ENCODE assay signal across 8 cellular contexts in the genomic region with DNA sequence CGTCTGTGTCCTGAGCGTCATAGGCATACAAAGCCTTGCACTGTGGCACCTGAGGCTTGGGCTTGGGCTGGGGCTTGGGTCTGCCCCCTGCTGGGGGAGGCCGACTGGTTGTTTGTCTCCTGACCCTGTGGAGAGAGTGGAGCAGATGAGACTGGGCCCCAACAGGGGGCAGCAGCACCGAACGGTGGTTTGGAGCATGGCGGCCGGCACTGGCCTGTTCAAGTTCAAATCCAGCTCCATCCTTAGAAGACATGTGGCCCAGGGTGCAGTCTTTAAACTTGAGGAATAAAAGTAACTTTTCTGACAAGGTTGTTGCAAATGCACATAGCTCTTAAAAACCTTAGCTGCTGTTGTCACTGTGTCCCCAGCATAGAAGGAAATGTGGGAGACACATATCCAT. TPM values are rescaled to one million over a fixed set of nuclear protein-coding genes. Genes with fewer than 3 reads are reported as not detected.
DNase-seq lines count a peak whose midpoint lies in the region; ATAC-seq, FAIRE-seq and TF ChIP-seq lines count a peak whose summit lies in the region.

No MANE protein-coding gene starts in this region.

- no peaks in the 10 kb centered on the region for H3K27me3 Mint-ChIP-seq in CD4-positive, alpha-beta T cell
- H3K27me3 Mint-ChIP-seq in activated CD8-positive, alpha-beta T cell treated with anti-CD3 and anti-CD28 coated beads, Interleukin-2, amount 10 ng/mL, durations not matched to agents 7 days and 5 days (ENCODE audit: low read depth), result no peaks in the 10 kb centered on the region

- POLR2A ChIA-PET in CD4-positive, alpha-beta T cell (lab: Charles Lee), result interaction anchor here (0.6 kb wide), 1 partner anchor 990 kb away, joined by 3 read pairs; no protein-coding TSS in a partner anchor
- POLR2A ChIA-PET in activated CD8-positive, alpha-beta T cell treated with anti-CD3 and anti-CD28 coated beads, Interleukin-2, amount 10 ng/mL, durations not matched to agents 7 days and 5 days (lab: Charles Lee), result no interaction called here

- CTCF ChIA-PET in CD4-positive, alpha-beta T cell (lab: Charles Lee), result no interaction called here
- CTCF ChIA-PET in activated CD8-positive, alpha-beta T cell treated with anti-CD3 and anti-CD28 coated beads, Interleukin-2, amount 10 ng/mL, durations not matched to agents 7 days and 5 days (lab: Charles Lee), result interaction anchor here (0.9 to 2.0 kb wide), 14 partner anchors 28 to 390 kb away, joined by 3 to 8 read pairs (median 4); no protein-coding TSS in a partner anchor

- H3K9me3 Mint-ChIP-seq in CD4-positive, alpha-beta T cell, result no peaks in the 10 kb centered on the region
- H3K9me3 Mint-ChIP-seq in activated CD8-positive, alpha-beta T cell treated with anti-CD3 and anti-CD28 coated beads, Interleukin-2, amount 10 ng/mL, durations not matched to agents 7 days and 5 days (ENCODE audit: insufficient read depth), result no peaks in the 10 kb centered on the region

- 74 to 80% methylated on average over 2 to 6 of the region's 7 CpGs for WGBS in esophagus squamous epithelium, 2 donors
- 58 to 70% methylated on average over 7 of the region's 7 CpGs for WGBS in pancreas, 2 donors

- H3K4me3 ChIP-seq in esophagus squamous epithelium (no peak overlapping the region), pancreas (no peak overlapping the region)

- H3K9me3 ChIP-seq in CD4-positive, alpha-beta T cell (ENCODE audit: control insufficient read depth, low read length), result no peaks in the 10 kb centered on the region
- H3K9me3 ChIP-seq in esophagus squamous epithelium, result no peaks in the 10 kb centered on the region
- no peaks in the 10 kb centered on the region for H3K9me3 ChIP-seq in pancreas

- no peak overlapping the region for H3K4me3 Mint-ChIP-seq in CD4-positive, alpha-beta T cell
- no peak overlapping the region for H3K4me3 Mint-ChIP-seq in activated CD8-positive, alpha-beta T cell treated with anti-CD3 and anti-CD28 coated beads, Interleukin-2, amount 10 ng/mL, durations not matched to agents 7 days and 5 days

- no peak overlapping the region for H3K27ac ChIP-seq in CD4-positive, alpha-beta T cell (ENCODE audit: low read depth, low read length)
- no peak overlapping the region for H3K27ac ChIP-seq in esophagus squamous epithelium
- no peak overlapping the region for H3K27ac ChIP-seq in pancreas

- intact Hi-C loops in CD4-positive, alpha-beta T cell (cut with DNase I, micrococcal nuclease), result loop anchor here (2.0 to 10.0 kb wide), 2 partner anchors 153 to 157 kb away; partner anchors contain the start of gene RNF111 (in 1 of the 2)
- intact Hi-C loops in esophagus squamous epithelium (cut with DNase I) (no loop called here), pancreas (cut with DNase I) (no loop called here)

- peaks cover 8% of the 10 kb centered on the region for H3K4me1 Mint-ChIP-seq in CD4-positive, alpha-beta T cell (ENCODE audit: low read depth)
- H3K4me1 Mint-ChIP-seq in activated CD8-positive, alpha-beta T cell treated with anti-CD3 and anti-CD28 coated beads, Interleukin-2, amount 10 ng/mL, durations not matched to agents 7 days and 5 days (ENCODE audit: low read depth), result peaks cover 18% of the 10 kb centered on the region

- H3K36me3 Mint-ChIP-seq in CD4-positive, alpha-beta T cell (ENCODE audit: low read depth), result no peaks in the 10 kb centered on the region
- peaks cover 62% of the 10 kb centered on the region for H3K36me3 Mint-ChIP-seq in activated CD8-positive, alpha-beta T cell treated with anti-CD3 and anti-CD28 coated beads, Interleukin-2, amount 10 ng/mL, durations not matched to agents 7 days and 5 days (ENCODE audit: low read depth)

- FAIRE-seq in pancreas (lab: Jason Lieb, UNC), result no peak

- TF ChIP-seq CTCF in CD4-positive, alpha-beta T cell (IDR thresholded peaks at IDR 0.05), result peak; percentile 58
- TF ChIP-seq CTCF in esophagus squamous epithelium (IDR thresholded peaks at IDR 0.05) (peak; percentile 25 to 61 (median 31)), pancreas (IDR thresholded peaks at IDR 0.05) (peak; percentile 13 to 36 (median 16))

- H3K27ac Mint-ChIP-seq in CD4-positive, alpha-beta T cell, result no peak overlapping the region
- H3K27ac Mint-ChIP-seq in activated CD8-positive, alpha-beta T cell treated with anti-CD3 and anti-CD28 coated beads, Interleukin-2, amount 10 ng/mL, durations not matched to agents 7 days and 5 days, result peak overlapping the region; percentile 62

- peak; percentile 30 to 57 (median 48) for DNase-seq in CD4-positive, alpha-beta T cell
- DNase-seq in NCI-H1930 (lab: John Stamatoyannopoulos, UW) (peak; percentile 3 to 17), esophagus squamous epithelium (lab: John Stamatoyannopoulos, UW) (no peak), pancreas (peak in 4 of 6 donors; percentile 17 to 65 (median 32))
- DNase-seq in activated CD8-positive, alpha-beta T cell treated with anti-CD3 and anti-CD28 coated beads, Interleukin-2, amount 10 ng/mL, durations not matched to agents 7 days and 5 days, result peak; percentile 69

- H3K4me1 ChIP-seq in esophagus squamous epithelium, result peaks cover 0 to 11% (median 6%) of the 10 kb centered on the region in 3 donors
- H3K4me1 ChIP-seq in pancreas, result no peaks in the 10 kb centered on the region

- H3K36me3 ChIP-seq in esophagus squamous epithelium (peaks cover 15 to 80% (median 22%) of the 10 kb centered on the region in 3 donors), pancreas (peaks cover 0 to 22% (median 0%) of the 10 kb centered on the region in 3 donors)

- no peak for TF ChIP-seq POLR2A in esophagus squamous epithelium (IDR thresholded peaks at IDR 0.05)

- H3K27me3 ChIP-seq in CD4-positive, alpha-beta T cell (ENCODE audit: control insufficient read depth, insufficient read depth, low read length), result no peaks in the 10 kb centered on the region
- H3K27me3 ChIP-seq in esophagus squamous epithelium (no peaks in the 10 kb centered on the region), pancreas (no peaks in the 10 kb centered on the region)

- peak; percentile 92 for ATAC-seq in CD4-positive, alpha-beta T cell (ENCODE audit: poor library complexity)
- ATAC-seq in GM21381 (IDR thresholded peaks at IDR 0.05; ENCODE audit: unreplicated experiment), result peak; percentile 53
- ATAC-seq in activated CD8-positive, alpha-beta T cell treated with anti-CD3 and anti-CD28 coated beads, Interleukin-2, amount 10 ng/mL, durations not matched to agents 7 days and 5 days, result peak; percentile 86
- peak in 3 of 4 donors; percentile 78 to 85 (median 85) for ATAC-seq in pancreas
- no peak for ATAC-seq in HG02763 (IDR thresholded peaks at IDR 0.05; ENCODE audit: unreplicated experiment)
- ATAC-seq in GM21717 (IDR thresholded peaks at IDR 0.05; ENCODE audit: unreplicated experiment), result no peak

RNA-seq across cellular contexts. Expression of gene CCNB2, which starts 33.3 kb away (rescaled TPM):
- total RNA-seq in CD4-positive, alpha-beta T cell, result under 1 TPM in 1 of 2 experiments, not detected in 1; 0.85 TPM
- 100 to 1,000 TPM; 107 to 112 TPM for total RNA-seq in activated CD8-positive, alpha-beta T cell treated with anti-CD3 and anti-CD28 coated beads, Interleukin-2, amount 10 ng/mL, durations not matched to agents 7 days and 5 days
- total RNA-seq in esophagus squamous epithelium, result 10 to 100 TPM; 12.2 to 38.9 (median 23.0) TPM
- 1 to 10 TPM in 1 of 6 donors, under 1 TPM in 5; 0.12 to 1.1 (median 0.35) TPM for total RNA-seq in pancreas
- polyA plus RNA-seq in pancreas, result under 1 TPM; 0.19 to 0.23 TPM

Comparison
In these comparisons a context has a peak if more than half of its experiments do, and no peak if none do; other contexts are left out.
1. ATAC-seq: peak in CD4-positive, alpha-beta T cell (single experiment), GM21381 (single experiment), activated CD8-positive, alpha-beta T cell treated with anti-CD3 and anti-CD28 coated beads, Interleukin-2, amount 10 ng/mL, durations not matched to agents 7 days and 5 days (single experiment) and pancreas (3 of 4); none in HG02763 (single experiment) and GM21717 (single experiment).
2. RNA of gene CCNB2, which starts 33.3 kb away (total RNA-seq): 107 to 112 TPM in activated CD8-positive, alpha-beta T cell treated with anti-CD3 and anti-CD28 coated beads, Interleukin-2, amount 10 ng/mL, durations not matched to agents 7 days and 5 days and 12.2 to 38.9 TPM in esophagus squamous epithelium; 0.85 TPM in CD4-positive, alpha-beta T cell and 0.12 to 1.1 TPM in pancreas; every median in the first group is over 4 times any median in the second.
3. intact Hi-C loops: an anchor here in CD4-positive, alpha-beta T cell (2.0 to 10.0 kb wide); none called in esophagus squamous epithelium and pancreas.
4. Peak in every context shown above with its lines, with median percentiles within 50 percentile points of each other: CTCF ChIP-seq.